Comparison of ENCODE assay signal across 11 cellular contexts in the genomic region with DNA sequence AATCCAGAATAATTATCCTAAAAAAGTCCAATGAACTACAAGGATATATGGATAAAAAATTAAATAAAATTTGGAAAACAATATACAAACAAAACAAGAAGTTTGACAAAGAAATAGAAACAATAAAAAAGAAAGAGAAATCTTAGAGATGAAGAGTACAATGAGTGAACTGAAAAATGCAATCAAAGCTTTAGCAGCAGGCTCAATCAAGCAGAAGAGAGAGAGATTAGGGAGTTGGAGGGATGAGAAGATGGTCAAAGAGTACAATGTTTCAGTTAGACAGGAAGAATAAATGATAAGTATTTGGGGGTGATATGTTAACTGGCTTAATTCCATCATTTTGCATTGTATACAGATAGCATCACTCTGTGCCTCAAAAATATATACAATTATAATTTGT. TPM values are rescaled to one million over a fixed set of nuclear protein-coding genes. Genes with fewer than 3 reads are reported as not detected.
"Had no signal": no experiment of that assay in that cellular context is flagged by ENCODE, and none has a peak within 500 bp of the region (broad histone marks: within the 10 kb centered on the region; RNA-seq: fewer than 3 reads in every experiment).

No MANE protein-coding gene starts in this region.

- H3K4me3 Mint-ChIP-seq: HFFc6, IgD-negative memory B cell had no signal

- H3K4me3 ChIP-seq: HAP-1 had no signal

- H3K9me3 Mint-ChIP-seq: HFFc6 had no signal

- DNase-seq: GOT3, H7, HFFc6, Kasumi-1, KG1 had no signal

- H3K27ac Mint-ChIP-seq: HFFc6 had no signal

- H3K27me3 Mint-ChIP-seq: IgD-negative memory B cell had no signal

- H3K9me3 ChIP-seq: HAP-1 had no signal

- ATAC-seq: HCT116 had no signal

- H3K4me1 ChIP-seq: HAP-1 had no signal

- H3K4me1 Mint-ChIP-seq: IgD-negative memory B cell had no signal

- FAIRE-seq: HTR-8/SVneo had no signal

RNA-seq across cellular contexts. Expression of a gene that starts 29.9 kb away (rescaled TPM):
- polyA plus RNA-seq: IgD-negative memory B cell had no signal

RNA-seq across cellular contexts. Expression of a gene that starts 51.9 kb away (rescaled TPM):
- total RNA-seq: H4, H7, HFFc6, HT-29 had no signal
- polyA plus RNA-seq: IgD-negative memory B cell had no signal
